In the genomic region with DNA sequence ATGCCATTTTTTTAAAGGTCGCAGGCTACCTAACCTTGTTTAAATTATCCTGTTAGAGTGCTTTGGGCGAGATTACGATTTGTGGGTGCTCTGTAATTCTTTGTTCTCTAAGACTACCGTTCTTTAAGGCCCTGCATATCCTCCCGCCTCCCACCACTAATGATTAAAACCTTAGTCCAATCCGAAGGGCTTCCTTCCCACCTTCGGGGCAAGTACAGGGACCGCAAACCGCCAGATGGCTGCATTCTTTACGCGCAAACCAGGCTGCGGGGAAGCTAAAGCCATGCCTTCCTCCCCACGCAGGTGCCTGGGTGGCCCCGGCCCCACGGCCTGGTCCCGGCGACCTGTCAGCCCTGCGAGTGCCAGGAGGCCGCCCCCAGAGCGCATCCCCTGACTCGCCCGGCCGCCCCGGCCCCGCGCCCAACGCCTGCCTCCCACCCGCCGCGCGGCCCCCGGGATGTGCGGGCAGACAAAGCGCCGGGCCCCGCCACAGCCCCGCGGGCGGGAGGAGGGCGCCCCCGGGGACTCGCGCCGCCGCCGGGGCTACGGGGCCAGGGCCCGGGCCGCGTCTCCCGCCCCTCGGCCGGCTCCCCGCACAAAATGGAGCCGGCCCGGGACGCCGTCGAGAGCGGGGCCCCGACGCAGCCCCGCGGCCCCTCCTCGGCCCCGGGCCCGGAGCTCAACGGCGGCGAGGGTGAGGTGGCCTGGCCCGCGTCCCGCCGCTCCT, we compare ENCODE assay signal across 8 cellular contexts.
A peak's percentile ranks its signal among the peaks of the same experiment; 100 is the strongest.
DNase-seq lines count a peak whose midpoint lies in the region; ATAC-seq, FAIRE-seq and TF ChIP-seq lines count a peak whose summit lies in the region.

No MANE protein-coding gene starts in this region.

- peak overlapping the region; percentile 92 for H3K4me3 Mint-ChIP-seq in activated naive CD4-positive, alpha-beta T cell treated with anti-CD3 and anti-CD28 coated beads, Interleukin-2, amount 10 ng/mL, durations not matched to agents 7 days and 5 days

- no peaks in the 10 kb centered on the region for H3K9me3 Mint-ChIP-seq in activated naive CD4-positive, alpha-beta T cell treated with anti-CD3 and anti-CD28 coated beads, Interleukin-2, amount 10 ng/mL, durations not matched to agents 7 days and 5 days

- H3K27ac Mint-ChIP-seq in activated naive CD4-positive, alpha-beta T cell treated with anti-CD3 and anti-CD28 coated beads, Interleukin-2, amount 10 ng/mL, durations not matched to agents 7 days and 5 days: peak overlapping the region; percentile 95

- peak overlapping the region; percentile 99 for H3K9ac ChIP-seq in BLaER1

- intact Hi-C loops in tibial artery (cut with DNase I; ENCODE audit: low total_unique reads): no loop called here

- peaks cover 30% of the 10 kb centered on the region for H3K4me1 Mint-ChIP-seq in activated naive CD4-positive, alpha-beta T cell treated with anti-CD3 and anti-CD28 coated beads, Interleukin-2, amount 10 ng/mL, durations not matched to agents 7 days and 5 days

- peaks cover 26% of the 10 kb centered on the region for H3K27me3 Mint-ChIP-seq in activated naive CD4-positive, alpha-beta T cell treated with anti-CD3 and anti-CD28 coated beads, Interleukin-2, amount 10 ng/mL, durations not matched to agents 7 days and 5 days

- no peak for FAIRE-seq in GM19239 (lab: Jason Lieb, UNC)

- DNase-seq in GM19239 (ENCODE audit: insufficient read length, low spot score) (peak; percentile 56), SHP77 treated with DMSO at 0.1 percent for 48 hours (lab: John Stamatoyannopoulos, UW) (peak; percentile 16), germinal center (ENCODE audit: low spot score) (peak; percentile 55), nucleus accumbens (lab: John Stamatoyannopoulos, UW) (peak in 42 of 56 donors; percentile 1 to 48 (median 20)), tibial artery (peak; percentile 29 to 67)
- peak; percentile 68 for DNase-seq in activated naive CD4-positive, alpha-beta T cell treated with anti-CD3 and anti-CD28 coated beads, Interleukin-2, amount 10 ng/mL, durations not matched to agents 7 days and 5 days

- ATAC-seq in HG03432 (IDR thresholded peaks at IDR 0.05; ENCODE audit: unreplicated experiment): peak; percentile 33

- peak overlapping the region; percentile 95 for H3K4me3 ChIP-seq in BLaER1
- H3K4me3 ChIP-seq in tibial artery: peak overlapping the region; percentile 90 to 93

- H3K27me3 ChIP-seq in BLaER1 (no peaks in the 10 kb centered on the region), tibial artery (no peaks in the 10 kb centered on the region)

- H4K20me1 ChIP-seq in BLaER1: no peaks in the 10 kb centered on the region

- no peak for TF ChIP-seq CTCF in tibial artery (IDR thresholded peaks at IDR 0.05)

- H3K4me1 ChIP-seq in BLaER1 (peaks cover 41% of the 10 kb centered on the region), tibial artery (peaks cover 0 to 56% (median 26%) of the 10 kb centered on the region in 4 donors)

- H3K4me2 ChIP-seq in BLaER1: peak overlapping the region; percentile 96

- H3K27ac ChIP-seq in BLaER1: peak overlapping the region; percentile 99
- H3K27ac ChIP-seq in tibial artery: peak overlapping the region; percentile 94 to 95

- H3K9me3 ChIP-seq in BLaER1 (no peaks in the 10 kb centered on the region), tibial artery (no peaks in the 10 kb centered on the region)

- H3K36me3 ChIP-seq in BLaER1 (peaks cover 27% of the 10 kb centered on the region), tibial artery (peaks cover 5 to 17% (median 13%) of the 10 kb centered on the region in 3 donors)

- CTCF ChIA-PET in activated naive CD4-positive, alpha-beta T cell treated with anti-CD3 and anti-CD28 coated beads, Interleukin-2, amount 10 ng/mL, durations not matched to agents 7 days and 5 days (lab: Charles Lee): interaction anchor here (0.6 kb wide), 1 partner anchor 47 kb away, joined by 3 read pairs; no protein-coding TSS in a partner anchor

- H3K36me3 Mint-ChIP-seq in activated naive CD4-positive, alpha-beta T cell treated with anti-CD3 and anti-CD28 coated beads, Interleukin-2, amount 10 ng/mL, durations not matched to agents 7 days and 5 days: peaks cover 9% of the 10 kb centered on the region

Comparison
In these comparisons a context has a peak if more than half of its experiments do, and no peak if none do; other contexts are left out.
1. Peak in every context shown above with its lines: DNase-seq, ATAC-seq, H3K4me3 ChIP-seq and H3K27ac ChIP-seq.
2. DNase-seq: peak in every context shown above with its lines; median percentile 68 in activated naive CD4-positive, alpha-beta T cell treated with anti-CD3 and anti-CD28 coated beads, Interleukin-2, amount 10 ng/mL, durations not matched to agents 7 days and 5 days; 56 in GM19239; 55 in germinal center; 48 in tibial artery; 20 in nucleus accumbens; 16 in SHP77 treated with DMSO at 0.1 percent for 48 hours.